8 cellular contexts compared by ENCODE assay signal in the genomic region with DNA sequence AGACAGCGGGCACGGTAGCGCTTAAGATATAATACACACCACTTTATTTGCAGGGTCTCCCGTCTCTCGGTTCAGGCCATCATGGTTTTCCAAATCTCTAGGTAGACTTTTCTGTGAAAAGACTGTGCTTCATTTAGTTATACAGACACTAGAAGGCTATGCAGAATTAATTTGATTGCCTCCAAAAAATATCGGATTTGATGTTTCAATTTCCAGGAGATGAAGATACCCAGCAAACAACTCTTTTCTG. TPM values are rescaled to one million over a fixed set of nuclear protein-coding genes. Genes with fewer than 3 reads are reported as not detected.
A peak's percentile ranks its signal among the peaks of the same experiment; 100 is the strongest.
DNase-seq lines count a peak whose midpoint lies in the region; ATAC-seq, FAIRE-seq and TF ChIP-seq lines count a peak whose summit lies in the region.

No MANE protein-coding gene starts in this region.

- in situ Hi-C loops in GM12878 (cut with MboI): loop anchor here (5.0 kb wide), 2 partner anchors 803 to 853 kb away; a partner anchor contains a TSS

- H3K4me3 ChIP-seq in HFF-Myc (replicated peaks; ENCODE audit: low read depth, low read length) (peak overlapping the region; percentile 72), GM12878 (peak overlapping the region; percentile 76), right lobe of liver (peak overlapping the region; percentile 91 to 95 (median 93)), thoracic aorta (peak overlapping the region; percentile 94)

- H3K27ac ChIP-seq in GM12878 (ENCODE audit: control insufficient read depth, insufficient read depth) (peak overlapping the region; percentile 74), right lobe of liver (peak overlapping the region; percentile 84 to 96 (median 93)), thoracic aorta (peak overlapping the region; percentile 88 to 93)

- POLR2A ChIA-PET in GM12878 (lab: Charles Lee): no interaction called here

- TF ChIP-seq CTCF in HFF-Myc (IDR thresholded peaks at IDR 0.05; ENCODE audit: low read depth, low read length, missing control alignments) (no peak), GM12878 (IDR thresholded peaks at IDR 0.05 in 2 of 3, conservative IDR thresholded peaks at IDR 0.05 in 1 of 3; ENCODE audit: control insufficient read depth in 2 of 3, extremely low read depth in 1 of 3, insufficient read depth in 1 of 3, low read depth in 3 of 3, low read length in 3 of 3) (no peak), right lobe of liver (IDR thresholded peaks at IDR 0.05) (no peak), thoracic aorta (IDR thresholded peaks at IDR 0.05) (no peak)

- SMC1A ChIA-PET in GM12878 (lab: Charles Lee; ENCODE audit: uncharacterized antibody, unreplicated experiment): no interaction called here

- H3K9me3 ChIP-seq in GM12878 (replicated peaks; ENCODE audit: control insufficient read depth, insufficient read depth, low read length): no peaks in the 10 kb centered on the region
- no peaks in the 10 kb centered on the region for H3K9me3 ChIP-seq in right lobe of liver
- H3K9me3 ChIP-seq in thoracic aorta: no peaks in the 10 kb centered on the region

- RAD21 ChIA-PET in GM12878 (lab: Charles Lee; ENCODE audit: unreplicated experiment): no interaction called here

- TF ChIP-seq EP300 in GM12878 (IDR thresholded peaks at IDR 0.05; ENCODE audit: borderline replicate concordance in 1 of 2, control insufficient read depth in 1 of 2, low read depth in 2 of 2, low read length in 2 of 2): no peak

- H3K9ac ChIP-seq in GM12878 (ENCODE audit: control insufficient read depth, insufficient read depth, low read length): peak overlapping the region; percentile 89

- no peak for TF ChIP-seq RAD21 in GM12878 (IDR thresholded peaks at IDR 0.05; ENCODE audit: insufficient read depth, low read depth, low read length)

- peak overlapping the region; percentile 82 for H2AFZ ChIP-seq in GM12878 (ENCODE audit: control insufficient read depth, low read depth, low read length)

- no TSS peak for BruUV-seq in GM12878 (replicated peaks; lab: Mats Ljungman, UMichigan)

- ATAC-seq in GM12878: no peak
- no peak for ATAC-seq in right lobe of liver
- ATAC-seq in thoracic aorta (ENCODE audit: insufficient number of reproducible peaks, low FRiP score, low read depth): no peak
- no peak for ATAC-seq in HG03571 (IDR thresholded peaks at IDR 0.05; ENCODE audit: unreplicated experiment)

- H3K27me3 ChIP-seq in GM12878 (replicated peaks in 1 of 2; ENCODE audit: control insufficient read depth in 2 of 2, insufficient read depth in 2 of 2, low read length in 1 of 2) (no peaks in the 10 kb centered on the region), right lobe of liver (no peaks in the 10 kb centered on the region), thoracic aorta (replicated peaks; ENCODE audit: insufficient read depth) (no peaks in the 10 kb centered on the region)

- TF ChIP-seq POLR2A in GM12878 (IDR thresholded peaks at IDR 0.05; ENCODE audit: low read depth, low read length) (no peak), right lobe of liver (IDR thresholded peaks at IDR 0.05) (no peak)

- DNase-seq in HFF-Myc (ENCODE audit: extremely low read depth, low read depth): no peak
- DNase-seq in GM12878 (ENCODE audit: low read depth, low spot score): no peak
- DNase-seq in right lobe of liver: no peak
- DNase-seq in thoracic aorta (ENCODE audit: low spot score): no peak
- no peak for DNase-seq in SIG-M5 treated with dmso at 0.1 percent for 504 hours (lab: John Stamatoyannopoulos, UW; ENCODE audit: unreplicated experiment)
- DNase-seq in HTR-8/SVneo (ENCODE audit: insufficient read length, low spot score): no peak
- no peak for DNase-seq in SKM-1 treated with dmso at 0.1 percent for 144 hours (lab: John Stamatoyannopoulos, UW; ENCODE audit: unreplicated experiment)

- no peaks in the 10 kb centered on the region for H4K20me1 ChIP-seq in GM12878 (ENCODE audit: control insufficient read depth, insufficient read depth)

- H3K79me2 ChIP-seq in GM12878 (ENCODE audit: control insufficient read depth, insufficient read depth, low read length): peaks cover 64% of the 10 kb centered on the region

- FAIRE-seq in GM12878 (lab: Jason Lieb, UNC) (no peak), HTR-8/SVneo (lab: Jason Lieb, UNC) (no peak)

- 4% methylated on average over 6 of the region's 6 CpGs for WGBS in GM12878 (ENCODE audit: insufficient coverage, insufficient replicate concordance, low lambda C conversion rate, missing lambda C conversion rate)
- 1% methylated on average over 6 of the region's 6 CpGs for WGBS in right lobe of liver (ENCODE audit: insufficient coverage, low coverage, low lambda C conversion rate, missing lambda C conversion rate)

- H3K4me1 ChIP-seq in GM12878 (ENCODE audit: control insufficient read depth, insufficient read depth, low read length) (peaks cover 3% of the 10 kb centered on the region; the same call in 1 of the 2 replicates), right lobe of liver (peaks cover 0 to 35% (median 10%) of the 10 kb centered on the region in 4 donors), thoracic aorta (ENCODE audit: control insufficient read depth in 1 of 2, low read depth in 2 of 2) (peaks cover 27 to 43% of the 10 kb centered on the region in 2 donors)

- H3K4me2 ChIP-seq in GM12878 (ENCODE audit: control insufficient read depth, insufficient read depth): peak overlapping the region; percentile 77

- intact Hi-C loops in GM12878 (cut with micrococcal nuclease; ENCODE audit: unreplicated experiment) (loop anchor here (1.0 to 5.0 kb wide), 3 partner anchors 29 to 853 kb away; a partner anchor contains a TSS), right lobe of liver (cut with DNase I) (no loop called here)

- H3K36me3 ChIP-seq in GM12878 (ENCODE audit: control insufficient read depth in 2 of 2, insufficient read depth in 2 of 2, low read length in 1 of 2): peaks cover 0 to 13% of the 10 kb centered on the region in 2 experiments; a peak in 2 of 4 replicates
- H3K36me3 ChIP-seq in right lobe of liver: peaks cover 0 to 16% (median under 1%) of the 10 kb centered on the region in 4 donors
- no peaks in the 10 kb centered on the region for H3K36me3 ChIP-seq in thoracic aorta

- CTCF ChIA-PET in GM12878 (lab: Yijun Ruan, JAX): no interaction called here

RNA-seq across cellular contexts. Expression of a gene that starts 0.6 kb away (rescaled TPM):
- 39.7 and 48.9 TPM in 2 replicates for total RNA-seq in GM12878 (2013; cell fraction: nucleolus; rRNA removed)
- total RNA-seq in GM12878 (2014; rRNA removed): 27.1 and 30.6 TPM in 2 replicates
- total RNA-seq in GM12878 (2014; rRNA removed; fragmentation: Illumina TruSeq; extraction: Trizol): 13.6 and 15.0 TPM in 2 replicates
- total RNA-seq in GM12878 (2021): 18.3 and 19.6 TPM in 2 replicates
- 10.0 TPM for polyA plus RNA-seq in GM12878 (2011; ENCODE audit: low read depth)
- polyA plus RNA-seq in GM12878 (2011; rRNA removed): 20.8 and 27.4 TPM in 2 replicates
- polyA plus RNA-seq in GM12878 (2011; cell fraction: cytosol; rRNA removed): 17.1 and 25.9 TPM in 2 replicates
- 21.4 and 22.2 TPM in 2 replicates for polyA plus RNA-seq in GM12878 (2011; cell fraction: nucleus; rRNA removed)
- 11.7 and 13.6 TPM in 2 replicates for polyA plus RNA-seq in GM12878 (2012)
- 24.6 and 25.6 TPM in 2 replicates for polyA plus RNA-seq in GM12878 (2014; fragmentation: Illumina TruSeq; extraction: Trizol)
- polyA plus RNA-seq in GM12878 (2014; fragmentation: Nextera tagmentation; extraction: Ambion mirVana): 10 to 100 TPM; 26.0 to 35.5 TPM
- 24.2 and 31.0 TPM in 2 replicates for polyA plus RNA-seq in GM12878 (2014; rRNA removed)
- 10 to 100 TPM; 32.4 to 39.5 TPM for polyA plus RNA-seq in GM12878 (2016; fragmentation: Nextera tagmentation; extraction: Ambion mirVana)
- 18.0 and 22.6 TPM in 2 replicates for polyA minus RNA-seq in GM12878 (2011; rRNA and poly(A)+ RNA removed)
- polyA minus RNA-seq in GM12878 (2011; cell fraction: cytosol; rRNA and poly(A)+ RNA removed): 6.4 and 8.0 TPM in 2 replicates
- polyA minus RNA-seq in GM12878 (2011; cell fraction: nucleus; rRNA and poly(A)+ RNA removed): 7.3 and 12.7 TPM in 2 replicates
- 1 to 10 TPM; 5.3 to 9.1 (median 5.9) TPM for total RNA-seq in right lobe of liver
- total RNA-seq in thoracic aorta: 10 to 100 TPM in 1 of 2 donors, 1 to 10 TPM in 1; 8.0 to 16.6 TPM

RNA-seq across cellular contexts. Expression of a gene that starts 1.7 kb away (rescaled TPM):
- total RNA-seq in GM12878 (2013; cell fraction: nucleolus; rRNA removed): 67.2 and 69.1 TPM in 2 replicates
- total RNA-seq in GM12878 (2014; rRNA removed) (303 and 374 TPM in 2 replicates), GM12878 (2014; rRNA removed; fragmentation: Illumina TruSeq; extraction: Trizol) (298 and 303 TPM in 2 replicates), GM12878 (2021) (205 and 208 TPM in 2 replicates), right lobe of liver (100 to 1,000 TPM in 5 of 6 experiments, 10 to 100 TPM in 1; 90.3 to 164 (median 111) TPM), thoracic aorta (100 to 1,000 TPM; 143 to 159 TPM)
- polyA plus RNA-seq in GM12878 (2011; ENCODE audit: low read depth): 248 TPM
- polyA plus RNA-seq in GM12878 (2011; rRNA removed) (453 and 491 TPM in 2 replicates), GM12878 (2014; fragmentation: Illumina TruSeq; extraction: Trizol) (240 and 265 TPM in 2 replicates), GM12878 (2014; fragmentation: Nextera tagmentation; extraction: Ambion mirVana) (1,000 to 10,000 TPM; 1,185 to 1,317 TPM), GM12878 (2014; rRNA removed) (401 and 525 TPM in 2 replicates), GM12878 (2016; fragmentation: Nextera tagmentation; extraction: Ambion mirVana) (100 to 1,000 TPM; 636 to 654 TPM)
- 560 and 617 TPM in 2 replicates for polyA plus RNA-seq in GM12878 (2011; cell fraction: cytosol; rRNA removed)
- polyA plus RNA-seq in GM12878 (2011; cell fraction: nucleus; rRNA removed): 288 and 355 TPM in 2 replicates
- 198 and 239 TPM in 2 replicates for polyA plus RNA-seq in GM12878 (2012)
- polyA minus RNA-seq in GM12878 (2011; rRNA and poly(A)+ RNA removed): 316 and 324 TPM in 2 replicates
- 92.7 and 95.6 TPM in 2 replicates for polyA minus RNA-seq in GM12878 (2011; cell fraction: cytosol; rRNA and poly(A)+ RNA removed)
- 30.3 and 38.0 TPM in 2 replicates for polyA minus RNA-seq in GM12878 (2011; cell fraction: nucleus; rRNA and poly(A)+ RNA removed)

RNA-seq across cellular contexts. Expression of a gene that starts 29.6 kb away (rescaled TPM):
- total RNA-seq in GM12878 (2013; cell fraction: nucleolus; rRNA removed): 72.5 and 78.9 TPM in 2 replicates
- total RNA-seq in GM12878 (2014; rRNA removed): 109 and 115 TPM in 2 replicates
- 86.5 and 92.9 TPM in 2 replicates for total RNA-seq in GM12878 (2014; rRNA removed; fragmentation: Illumina TruSeq; extraction: Trizol)
- total RNA-seq in GM12878 (2021): 90.7 and 93.1 TPM in 2 replicates
- 26.8 TPM for polyA plus RNA-seq in GM12878 (2011; ENCODE audit: low read depth)
- 105 and 129 TPM in 2 replicates for polyA plus RNA-seq in GM12878 (2011; rRNA removed)
- 63.1 and 69.8 TPM in 2 replicates for polyA plus RNA-seq in GM12878 (2011; cell fraction: cytosol; rRNA removed)
- 55.5 and 57.7 TPM in 2 replicates for polyA plus RNA-seq in GM12878 (2011; cell fraction: nucleus; rRNA removed)
- 48.0 and 60.1 TPM in 2 replicates for polyA plus RNA-seq in GM12878 (2012)
- polyA plus RNA-seq in GM12878 (2014; fragmentation: Illumina TruSeq; extraction: Trizol): 97.5 and 116 TPM in 2 replicates
- polyA plus RNA-seq in GM12878 (2014; fragmentation: Nextera tagmentation; extraction: Ambion mirVana): 10 to 100 TPM; 27.4 to 57.3 TPM
- 103 and 122 TPM in 2 replicates for polyA plus RNA-seq in GM12878 (2014; rRNA removed)
- polyA plus RNA-seq in GM12878 (2016; fragmentation: Nextera tagmentation; extraction: Ambion mirVana): 100 to 1,000 TPM; 149 to 154 TPM
- polyA minus RNA-seq in GM12878 (2011; rRNA and poly(A)+ RNA removed): 38.2 and 44.4 TPM in 2 replicates
- 18.7 and 24.7 TPM in 2 replicates for polyA minus RNA-seq in GM12878 (2011; cell fraction: cytosol; rRNA and poly(A)+ RNA removed)
- 21.8 and 27.1 TPM in 2 replicates for polyA minus RNA-seq in GM12878 (2011; cell fraction: nucleus; rRNA and poly(A)+ RNA removed)
- 10 to 100 TPM; 22.3 to 57.8 (median 24.0) TPM for total RNA-seq in right lobe of liver
- total RNA-seq in thoracic aorta: 10 to 100 TPM; 50.1 to 71.1 TPM
